Comparison of ENCODE assay signal across 1 cellular context in the genomic region with DNA sequence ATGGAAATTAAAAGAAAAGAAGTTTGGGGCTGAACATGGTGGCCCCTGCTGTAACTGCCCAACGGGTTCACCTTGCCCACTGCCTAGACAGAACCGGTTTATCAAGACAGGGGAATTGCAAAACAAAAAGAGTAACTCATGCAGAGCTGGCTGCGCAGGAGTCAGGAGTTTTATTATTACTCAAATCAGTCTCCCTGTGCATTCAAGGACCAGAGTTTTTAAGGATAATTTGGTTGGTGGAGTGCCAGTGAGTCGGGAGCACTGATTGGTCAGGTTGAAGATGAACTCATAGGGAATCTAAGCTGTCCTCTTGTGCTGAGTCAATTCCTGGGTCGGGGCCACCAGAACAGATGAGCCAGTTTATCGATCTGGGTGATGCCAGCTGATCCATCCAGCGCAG.
TF ChIP-seq lines count a peak whose summit lies in the region.

No MANE protein-coding gene starts in this region.

TF ChIP-seq in GM23338, 12 proteins besides CTCF, POLR2A, EP300 and RAD21 (continued from another document):
- TF ChIP-seq, protein P1, sequence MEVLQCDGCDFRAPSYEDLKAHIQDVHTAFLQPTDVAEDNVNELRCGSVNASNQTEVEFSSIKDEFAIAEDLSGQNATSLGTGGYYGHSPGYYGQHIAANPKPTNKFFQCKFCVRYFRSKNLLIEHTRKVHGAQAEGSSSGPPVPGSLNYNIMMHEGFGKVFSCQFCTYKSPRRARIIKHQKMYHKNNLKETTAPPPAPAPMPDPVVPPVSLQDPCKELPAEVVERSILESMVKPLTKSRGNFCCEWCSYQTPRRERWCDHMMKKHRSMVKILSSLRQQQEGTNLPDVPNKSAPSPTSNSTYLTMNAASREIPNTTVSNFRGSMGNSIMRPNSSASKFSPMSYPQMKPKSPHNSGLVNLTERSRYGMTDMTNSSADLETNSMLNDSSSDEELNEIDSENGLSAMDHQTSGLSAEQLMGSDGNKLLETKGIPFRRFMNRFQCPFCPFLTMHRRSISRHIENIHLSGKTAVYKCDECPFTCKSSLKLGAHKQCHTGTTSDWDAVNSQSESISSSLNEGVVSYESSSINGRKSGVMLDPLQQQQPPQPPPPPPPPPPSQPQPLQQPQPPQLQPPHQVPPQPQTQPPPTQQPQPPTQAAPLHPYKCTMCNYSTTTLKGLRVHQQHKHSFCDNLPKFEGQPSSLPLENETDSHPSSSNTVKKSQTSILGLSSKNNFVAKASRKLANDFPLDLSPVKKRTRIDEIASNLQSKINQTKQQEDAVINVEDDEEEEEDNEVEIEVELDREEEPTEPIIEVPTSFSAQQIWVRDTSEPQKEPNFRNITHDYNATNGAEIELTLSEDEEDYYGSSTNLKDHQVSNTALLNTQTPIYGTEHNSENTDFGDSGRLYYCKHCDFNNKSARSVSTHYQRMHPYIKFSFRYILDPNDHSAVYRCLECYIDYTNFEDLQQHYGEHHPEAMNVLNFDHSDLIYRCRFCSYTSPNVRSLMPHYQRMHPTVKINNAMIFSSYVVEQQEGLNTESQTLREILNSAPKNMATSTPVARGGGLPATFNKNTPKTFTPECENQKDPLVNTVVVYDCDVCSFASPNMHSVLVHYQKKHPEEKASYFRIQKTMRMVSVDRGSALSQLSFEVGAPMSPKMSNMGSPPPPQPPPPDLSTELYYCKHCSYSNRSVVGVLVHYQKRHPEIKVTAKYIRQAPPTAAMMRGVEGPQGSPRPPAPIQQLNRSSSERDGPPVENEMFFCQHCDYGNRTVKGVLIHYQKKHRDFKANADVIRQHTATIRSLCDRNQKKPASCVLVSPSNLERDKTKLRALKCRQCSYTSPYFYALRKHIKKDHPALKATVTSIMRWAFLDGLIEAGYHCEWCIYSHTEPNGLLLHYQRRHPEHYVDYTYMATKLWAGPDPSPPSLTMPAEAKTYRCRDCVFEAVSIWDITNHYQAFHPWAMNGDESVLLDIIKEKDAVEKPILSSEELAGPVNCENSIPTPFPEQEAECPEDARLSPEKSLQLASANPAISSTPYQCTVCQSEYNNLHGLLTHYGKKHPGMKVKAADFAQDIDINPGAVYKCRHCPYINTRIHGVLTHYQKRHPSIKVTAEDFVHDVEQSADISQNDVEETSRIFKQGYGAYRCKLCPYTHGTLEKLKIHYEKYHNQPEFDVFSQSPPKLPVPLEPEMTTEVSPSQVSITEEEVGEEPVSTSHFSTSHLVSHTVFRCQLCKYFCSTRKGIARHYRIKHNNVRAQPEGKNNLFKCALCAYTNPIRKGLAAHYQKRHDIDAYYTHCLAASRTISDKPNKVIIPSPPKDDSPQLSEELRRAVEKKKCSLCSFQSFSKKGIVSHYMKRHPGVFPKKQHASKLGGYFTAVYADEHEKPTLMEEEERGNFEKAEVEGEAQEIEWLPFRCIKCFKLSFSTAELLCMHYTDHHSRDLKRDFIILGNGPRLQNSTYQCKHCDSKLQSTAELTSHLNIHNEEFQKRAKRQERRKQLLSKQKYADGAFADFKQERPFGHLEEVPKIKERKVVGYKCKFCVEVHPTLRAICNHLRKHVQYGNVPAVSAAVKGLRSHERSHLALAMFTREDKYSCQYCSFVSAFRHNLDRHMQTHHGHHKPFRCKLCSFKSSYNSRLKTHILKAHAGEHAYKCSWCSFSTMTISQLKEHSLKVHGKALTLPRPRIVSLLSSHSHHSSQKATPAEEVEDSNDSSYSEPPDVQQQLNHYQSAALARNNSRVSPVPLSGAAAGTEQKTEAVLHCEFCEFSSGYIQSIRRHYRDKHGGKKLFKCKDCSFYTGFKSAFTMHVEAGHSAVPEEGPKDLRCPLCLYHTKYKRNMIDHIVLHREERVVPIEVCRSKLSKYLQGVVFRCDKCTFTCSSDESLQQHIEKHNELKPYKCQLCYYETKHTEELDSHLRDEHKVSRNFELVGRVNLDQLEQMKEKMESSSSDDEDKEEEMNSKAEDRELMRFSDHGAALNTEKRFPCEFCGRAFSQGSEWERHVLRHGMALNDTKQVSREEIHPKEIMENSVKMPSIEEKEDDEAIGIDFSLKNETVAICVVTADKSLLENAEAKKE (CRISPR knock-in tag; IDR thresholded peaks at IDR 0.05), result no peak
- TF ChIP-seq POLR2AphosphoS5 (IDR thresholded peaks at IDR 0.05; ENCODE audit: low read depth) (no peak), EZH2phosphoT487 (IDR thresholded peaks at IDR 0.05; ENCODE audit: unreplicated experiment) (no peak), ZNF114 (CRISPR knock-in tag; IDR thresholded peaks at IDR 0.05) (no peak), JUNB (IDR thresholded peaks at IDR 0.05; ENCODE audit: unreplicated experiment) (no peak), NANOG (IDR thresholded peaks at IDR 0.05; ENCODE audit: borderline replicate concordance) (no peak)
- TF ChIP-seq, protein P2, sequence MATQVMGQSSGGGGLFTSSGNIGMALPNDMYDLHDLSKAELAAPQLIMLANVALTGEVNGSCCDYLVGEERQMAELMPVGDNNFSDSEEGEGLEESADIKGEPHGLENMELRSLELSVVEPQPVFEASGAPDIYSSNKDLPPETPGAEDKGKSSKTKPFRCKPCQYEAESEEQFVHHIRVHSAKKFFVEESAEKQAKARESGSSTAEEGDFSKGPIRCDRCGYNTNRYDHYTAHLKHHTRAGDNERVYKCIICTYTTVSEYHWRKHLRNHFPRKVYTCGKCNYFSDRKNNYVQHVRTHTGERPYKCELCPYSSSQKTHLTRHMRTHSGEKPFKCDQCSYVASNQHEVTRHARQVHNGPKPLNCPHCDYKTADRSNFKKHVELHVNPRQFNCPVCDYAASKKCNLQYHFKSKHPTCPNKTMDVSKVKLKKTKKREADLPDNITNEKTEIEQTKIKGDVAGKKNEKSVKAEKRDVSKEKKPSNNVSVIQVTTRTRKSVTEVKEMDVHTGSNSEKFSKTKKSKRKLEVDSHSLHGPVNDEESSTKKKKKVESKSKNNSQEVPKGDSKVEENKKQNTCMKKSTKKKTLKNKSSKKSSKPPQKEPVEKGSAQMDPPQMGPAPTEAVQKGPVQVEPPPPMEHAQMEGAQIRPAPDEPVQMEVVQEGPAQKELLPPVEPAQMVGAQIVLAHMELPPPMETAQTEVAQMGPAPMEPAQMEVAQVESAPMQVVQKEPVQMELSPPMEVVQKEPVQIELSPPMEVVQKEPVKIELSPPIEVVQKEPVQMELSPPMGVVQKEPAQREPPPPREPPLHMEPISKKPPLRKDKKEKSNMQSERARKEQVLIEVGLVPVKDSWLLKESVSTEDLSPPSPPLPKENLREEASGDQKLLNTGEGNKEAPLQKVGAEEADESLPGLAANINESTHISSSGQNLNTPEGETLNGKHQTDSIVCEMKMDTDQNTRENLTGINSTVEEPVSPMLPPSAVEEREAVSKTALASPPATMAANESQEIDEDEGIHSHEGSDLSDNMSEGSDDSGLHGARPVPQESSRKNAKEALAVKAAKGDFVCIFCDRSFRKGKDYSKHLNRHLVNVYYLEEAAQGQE (IDR thresholded peaks at IDR 0.05; ENCODE audit: unreplicated experiment), result no peak
- TF ChIP-seq, protein P3, sequence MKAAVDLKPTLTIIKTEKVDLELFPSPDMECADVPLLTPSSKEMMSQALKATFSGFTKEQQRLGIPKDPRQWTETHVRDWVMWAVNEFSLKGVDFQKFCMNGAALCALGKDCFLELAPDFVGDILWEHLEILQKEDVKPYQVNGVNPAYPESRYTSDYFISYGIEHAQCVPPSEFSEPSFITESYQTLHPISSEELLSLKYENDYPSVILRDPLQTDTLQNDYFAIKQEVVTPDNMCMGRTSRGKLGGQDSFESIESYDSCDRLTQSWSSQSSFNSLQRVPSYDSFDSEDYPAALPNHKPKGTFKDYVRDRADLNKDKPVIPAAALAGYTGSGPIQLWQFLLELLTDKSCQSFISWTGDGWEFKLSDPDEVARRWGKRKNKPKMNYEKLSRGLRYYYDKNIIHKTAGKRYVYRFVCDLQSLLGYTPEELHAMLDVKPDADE (IDR thresholded peaks at IDR 0.05), result no peak
